Comparison of ENCODE assay signal across 8 cellular contexts in genomic region chr9:113587471-113588031, GRCh38.
DNase-seq lines count a peak whose midpoint lies in the region; ATAC-seq and TF ChIP-seq lines count a peak whose summit lies in the region.

No MANE protein-coding gene starts in this region.

- ATAC-seq in GM18873 (IDR thresholded peaks at IDR 0.05; ENCODE audit: low FRiP score, unreplicated experiment) (no peak), GM21515 (IDR thresholded peaks at IDR 0.05; ENCODE audit: unreplicated experiment) (no peak)

- H3K27me3 ChIP-seq in WERI-Rb-1 (ENCODE audit: insufficient read depth, low read depth, severe bottlenecking): no peaks in the 10 kb centered on the region
- no peaks in the 10 kb centered on the region for H3K27me3 ChIP-seq in cardiac muscle cell

- H3K36me3 ChIP-seq in WERI-Rb-1 (peaks cover 5% of the 10 kb centered on the region), cardiac muscle cell (peaks cover 9% of the 10 kb centered on the region)

- DNase-seq in GM12864 (ENCODE audit: low read depth) (no peak), WERI-Rb-1 (peak; percentile 96), cardiac muscle cell (ENCODE audit: low read depth in 1 of 2, low spot score in 1 of 2) (peak; percentile 49 to 61), posterior vena cava (ENCODE audit: low spot score) (peak; percentile 90), NCI-H2029 treated with DMSO at 0.1 percent for 48 hours (lab: John Stamatoyannopoulos, UW) (no peak), SKM-1 (lab: John Stamatoyannopoulos, UW; ENCODE audit: unreplicated experiment) (no peak)

- H3K4me1 ChIP-seq in cardiac muscle cell (ENCODE audit: low read depth): peaks cover 18% of the 10 kb centered on the region

- H3K4me3 ChIP-seq in GM12864 (ENCODE audit: low read depth, low read length): no peak overlapping the region
- H3K4me3 ChIP-seq in WERI-Rb-1 (ENCODE audit: low read depth, low read length): no peak overlapping the region
- H3K4me3 ChIP-seq in cardiac muscle cell: no peak overlapping the region

- peak; percentile 16 for TF ChIP-seq CTCF in GM12864 (IDR thresholded peaks at IDR 0.05; ENCODE audit: low read depth, low read length, missing control alignments)
- TF ChIP-seq CTCF in WERI-Rb-1 (IDR thresholded peaks at IDR 0.05; ENCODE audit: low read depth, low read length): peak; percentile 91
- peak; percentile 61 for TF ChIP-seq CTCF in cardiac muscle cell (IDR thresholded peaks at IDR 0.05; ENCODE audit: low read depth, low read length)

- H3K9me3 ChIP-seq in WERI-Rb-1 (ENCODE audit: severe bottlenecking) (no peaks in the 10 kb centered on the region), cardiac muscle cell (ENCODE audit: low read depth) (no peaks in the 10 kb centered on the region)

- H3K27ac ChIP-seq in WERI-Rb-1 (peak overlapping the region; percentile 22), cardiac muscle cell (peak overlapping the region; percentile 10)

- intact Hi-C loops in posterior vena cava (cut with DNase I): loop anchor here (2.0 to 5.0 kb wide), 2 partner anchors 140 to 143 kb away; no protein-coding TSS in a partner anchor

Comparison
In these comparisons a context has a peak if more than half of its experiments do, and no peak if none do; other contexts are left out.
1. DNase-seq: peak in WERI-Rb-1 (single experiment), cardiac muscle cell (2 of 2) and posterior vena cava (single experiment); none in GM12864 (single experiment), NCI-H2029 treated with DMSO at 0.1 percent for 48 hours (single experiment) and SKM-1 (single experiment).
2. CTCF ChIP-seq: peak in every context shown above with its lines; median percentile 91 in WERI-Rb-1; 61 in cardiac muscle cell; 16 in GM12864.